In the genomic region with DNA sequence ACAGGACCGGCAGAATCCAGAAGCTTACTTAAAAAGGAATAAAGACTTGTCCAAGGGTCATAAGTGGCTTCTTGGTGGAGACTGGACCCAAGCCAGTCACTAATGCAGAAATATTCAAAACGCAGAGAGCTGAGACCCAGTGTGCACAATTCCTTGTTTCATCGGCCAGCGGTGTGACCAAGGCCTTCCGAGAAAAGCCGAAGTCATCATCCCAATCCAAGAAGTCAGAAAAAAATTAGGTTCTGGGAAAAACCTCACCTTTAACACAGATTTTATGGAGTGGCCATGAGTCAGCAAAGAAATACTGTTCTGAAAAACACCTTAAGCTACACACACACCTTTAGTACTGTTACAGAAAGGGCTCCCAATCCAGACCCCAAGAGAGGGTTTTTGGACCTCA, we compare ENCODE assay signal across 17 cellular contexts. TPM values are rescaled to one million over a fixed set of nuclear protein-coding genes. Genes with fewer than 3 reads are reported as not detected.
DNase-seq lines count a peak whose midpoint lies in the region; TF ChIP-seq lines count a peak whose summit lies in the region.
"Had no signal": no experiment of that assay in that cellular context is flagged by ENCODE, and none has a peak within 500 bp of the region (broad histone marks: within the 10 kb centered on the region; RNA-seq: fewer than 3 reads in every experiment).

No MANE protein-coding gene starts in this region.

- TF ChIP-seq EP300 in suprapubic skin (IDR thresholded peaks at IDR 0.05) = no peak

- H3K36me3 Mint-ChIP-seq in activated CD4-positive, alpha-beta memory T cell treated with anti-CD3 and anti-CD28 coated beads, Interleukin-2, amount 10 ng/mL, durations not matched to agents 7 days and 5 days (ENCODE audit: low read depth) = no peaks in the 10 kb centered on the region
- H3K36me3 Mint-ChIP-seq: activated naive CD8-positive, alpha-beta T cell treated with anti-CD3 and anti-CD28 coated beads for 36 hours; immature natural killer cell had no signal

- H3K9ac ChIP-seq in KMS-11 (peak overlapping the region; percentile 5; the same call in 1 of the 2 replicates), mucosa of stomach (ENCODE audit: low read length) (no peak overlapping the region)

- DNase-seq in suprapubic skin (ENCODE audit: low spot score in 2 of 2) (no peak), NCI-H2029 treated with DMSO at 0.1 percent for 48 hours (lab: John Stamatoyannopoulos, UW) (no peak), retina (no peak)
- DNase-seq in activated CD4-positive, alpha-beta memory T cell treated with anti-CD3 and anti-CD28 coated beads, Interleukin-2, amount 10 ng/mL, durations not matched to agents 7 days and 5 days = no peak
- DNase-seq: activated CD4-positive, alpha-beta memory T cell treated with anti-CD3 and anti-CD28 coated beads for 36 hours; activated naive CD8-positive, alpha-beta T cell treated with anti-CD3 and anti-CD28 coated beads for 36 hours; activated T-cell treated with anti-CD3 and anti-CD28 coated beads, Interleukin-2, amount 50 U/mL, for 48 hours; esophagus squamous epithelium; immature natural killer cell; KG1; NCI-H1417; right cardiac atrium had no signal

- H3K27ac ChIP-seq in KMS-11 (peak overlapping the region; percentile 2; the same call in 1 of the 2 replicates), VCaP (peak overlapping the region; percentile 15; the same call in 1 of the 2 replicates), suprapubic skin (peak overlapping the region; percentile 54)

- peaks cover 4% of the 10 kb centered on the region; the same call in 1 of the 2 replicates for H3K79me2 ChIP-seq in KMS-11 (ENCODE audit: insufficient read depth, low read depth)

- no peak overlapping the region for H3K4me3 Mint-ChIP-seq in activated CD4-positive, alpha-beta memory T cell treated with anti-CD3 and anti-CD28 coated beads, Interleukin-2, amount 10 ng/mL, durations not matched to agents 7 days and 5 days

- H3K4me2 ChIP-seq in KMS-11 = peak overlapping the region; percentile 79

- peaks cover 20% of the 10 kb centered on the region for H3K4me1 Mint-ChIP-seq in activated CD4-positive, alpha-beta memory T cell treated with anti-CD3 and anti-CD28 coated beads, Interleukin-2, amount 10 ng/mL, durations not matched to agents 7 days and 5 days

- POLR2A ChIA-PET in activated CD4-positive, alpha-beta memory T cell treated with anti-CD3 and anti-CD28 coated beads, Interleukin-2, amount 10 ng/mL, durations not matched to agents 7 days and 5 days (lab: Charles Lee) = no interaction called here

- no peaks in the 10 kb centered on the region for H4K20me1 ChIP-seq in KMS-11 (ENCODE audit: insufficient read depth)

- peak overlapping the region; percentile 74 for H2AFZ ChIP-seq in KMS-11 (ENCODE audit: low read depth)

- no peak for TF ChIP-seq POLR2A in suprapubic skin (IDR thresholded peaks at IDR 0.05)

- TF ChIP-seq CTCF in KMS-11 (conservative IDR thresholded peaks at IDR 0.05; ENCODE audit: low read depth, low read length) = no peak
- no peak for TF ChIP-seq CTCF in VCaP (conservative IDR thresholded peaks at IDR 0.05)
- no peak for TF ChIP-seq CTCF in suprapubic skin (IDR thresholded peaks at IDR 0.05)

- H3K4me3 ChIP-seq in KMS-11 (IDR thresholded peaks at IDR 0.05; ENCODE audit: insufficient read depth, low read depth, low read length) (no peak overlapping the region), mucosa of stomach (ENCODE audit: low read length) (peak overlapping the region; percentile 45), suprapubic skin (no peak overlapping the region)

- H3K9me3 Mint-ChIP-seq in activated CD4-positive, alpha-beta memory T cell treated with anti-CD3 and anti-CD28 coated beads, Interleukin-2, amount 10 ng/mL, durations not matched to agents 7 days and 5 days = no peaks in the 10 kb centered on the region
- H3K9me3 Mint-ChIP-seq: activated CD4-positive, alpha-beta memory T cell treated with anti-CD3 and anti-CD28 coated beads for 36 hours; activated naive CD8-positive, alpha-beta T cell treated with anti-CD3 and anti-CD28 coated beads for 36 hours; immature natural killer cell had no signal

- H3K4me1 ChIP-seq in KMS-11 (ENCODE audit: low read depth, poor library complexity, severe bottlenecking) (peaks cover 13% of the 10 kb centered on the region), mucosa of stomach (ENCODE audit: control insufficient read depth, insufficient read depth, low read length) (peaks cover 7% of the 10 kb centered on the region), suprapubic skin (peaks cover 10% of the 10 kb centered on the region)

- 89% methylated on average over 6 of the region's 6 CpGs for WGBS in suprapubic skin

- H3K27me3 ChIP-seq in KMS-11 (ENCODE audit: insufficient read depth, low read depth) = no peaks in the 10 kb centered on the region
- H3K27me3 ChIP-seq in mucosa of stomach (ENCODE audit: control insufficient read depth, insufficient read depth, low read length) = no peaks in the 10 kb centered on the region
- no peaks in the 10 kb centered on the region for H3K27me3 ChIP-seq in suprapubic skin
- H3K27me3 ChIP-seq: esophagus squamous epithelium, Peyer's patch had no signal

- H3K27me3 Mint-ChIP-seq in activated CD4-positive, alpha-beta memory T cell treated with anti-CD3 and anti-CD28 coated beads, Interleukin-2, amount 10 ng/mL, durations not matched to agents 7 days and 5 days = no peaks in the 10 kb centered on the region
- H3K27me3 Mint-ChIP-seq: activated CD4-positive, alpha-beta memory T cell treated with anti-CD3 and anti-CD28 coated beads for 36 hours; activated naive CD8-positive, alpha-beta T cell treated with anti-CD3 and anti-CD28 coated beads for 36 hours had no signal

- CTCF ChIA-PET in activated CD4-positive, alpha-beta memory T cell treated with anti-CD3 and anti-CD28 coated beads, Interleukin-2, amount 10 ng/mL, durations not matched to agents 7 days and 5 days (lab: Charles Lee) = no interaction called here

- H3K27ac Mint-ChIP-seq in activated CD4-positive, alpha-beta memory T cell treated with anti-CD3 and anti-CD28 coated beads, Interleukin-2, amount 10 ng/mL, durations not matched to agents 7 days and 5 days = no peak overlapping the region

- H3K36me3 ChIP-seq in KMS-11 (ENCODE audit: insufficient read depth) (no peaks in the 10 kb centered on the region), mucosa of stomach (ENCODE audit: control insufficient read depth, insufficient read depth, low read length) (no peaks in the 10 kb centered on the region), suprapubic skin (no peaks in the 10 kb centered on the region)
- H3K36me3 ChIP-seq: esophagus squamous epithelium, Peyer's patch, thoracic aorta had no signal

- H3K9me3 ChIP-seq in mucosa of stomach (ENCODE audit: control insufficient read depth, low read length) = no peaks in the 10 kb centered on the region
- no peaks in the 10 kb centered on the region for H3K9me3 ChIP-seq in suprapubic skin
- H3K9me3 ChIP-seq: esophagus squamous epithelium, Peyer's patch, thoracic aorta had no signal

RNA-seq across cellular contexts. Expression of a gene that starts 1.0 kb away (rescaled TPM):
- 10 to 100 TPM in 2 of 4 donors, 1 to 10 TPM in 2; 4.7 to 16.6 (median 10.2) TPM for total RNA-seq in suprapubic skin
- 1 to 10 TPM; 3.5 to 6.6 TPM for total RNA-seq in activated CD4-positive, alpha-beta memory T cell treated with anti-CD3 and anti-CD28 coated beads, Interleukin-2, amount 10 ng/mL, durations not matched to agents 7 days and 5 days

RNA-seq across cellular contexts. Expression of a gene that starts 20.2 kb away (rescaled TPM):
- 1 to 10 TPM in 1 of 4 donors, under 1 TPM in 2, not detected in 1; 0.57 to 2.2 (median 0.81) TPM for total RNA-seq in suprapubic skin
- under 1 TPM in 1 of 2 experiments, not detected in 1; 0.73 TPM for total RNA-seq in activated CD4-positive, alpha-beta memory T cell treated with anti-CD3 and anti-CD28 coated beads, Interleukin-2, amount 10 ng/mL, durations not matched to agents 7 days and 5 days

Comparison
In these comparisons a context has a peak if more than half of its experiments do, and no peak if none do; other contexts are left out.
1. H3K27ac ChIP-seq: peak in every context shown above with its lines; median percentile 54 in suprapubic skin; 15 in VCaP; 2 in KMS-11.